ENCODE assay signal across 16 cellular contexts in the genomic region with DNA sequence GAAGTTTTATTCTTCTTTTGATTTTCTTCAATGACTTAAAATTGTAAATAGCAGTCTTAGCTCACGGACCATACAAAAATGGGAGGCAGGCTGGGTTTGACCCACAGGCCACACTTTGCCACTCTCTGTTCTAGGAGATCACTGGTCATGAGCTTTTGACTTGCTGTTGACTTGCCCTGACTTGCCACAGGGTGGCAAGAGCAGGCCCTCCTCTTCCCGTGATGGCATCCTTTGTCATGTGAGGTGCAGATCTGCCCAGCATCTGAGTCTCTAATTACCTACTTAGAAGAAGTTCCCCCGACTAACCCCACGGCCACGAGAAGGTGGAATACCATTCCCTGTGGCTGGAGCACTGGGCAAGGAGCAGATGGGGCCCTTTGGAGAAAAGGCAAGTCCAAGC.
A peak's percentile ranks its signal among the peaks of the same experiment; 100 is the strongest.
DNase-seq lines count a peak whose midpoint lies in the region; ATAC-seq and TF ChIP-seq lines count a peak whose summit lies in the region.
"Had no signal": no experiment of that assay in that cellular context is flagged by ENCODE, and none has a peak within 500 bp of the region (broad histone marks: within the 10 kb centered on the region; RNA-seq: fewer than 3 reads in every experiment).

No MANE protein-coding gene starts in this region.

- ATAC-seq in Right ventricle myocardium superior (ENCODE audit: poor library complexity) (peak; percentile 36), HG03108 (IDR thresholded peaks at IDR 0.05; ENCODE audit: unreplicated experiment) (no peak)
- ATAC-seq in stimulated activated naive CD8-positive, alpha-beta T cell treated with anti-CD3 and anti-CD28 coated beads, Interleukin-15, amount 100 ng/mL, for 72 hours = peak; percentile 31
- no peak for ATAC-seq in stimulated activated effector memory CD8-positive, alpha-beta T cell treated with anti-CD3 and anti-CD28 coated beads, Interleukin-12 subunit alpha, Interleukin-12 subunit beta, amount 100 ng/mL, for 72 hours

- TF ChIP-seq CTCF in left ventricle myocardium inferior (IDR thresholded peaks at IDR 0.05; ENCODE audit: borderline replicate concordance) (no peak), epithelial cell of proximal tubule (conservative IDR thresholded peaks at IDR 0.05; ENCODE audit: low read depth, low read length) (peak; percentile 24)

- intact Hi-C loops in Right ventricle myocardium superior (cut with DNase I) = no loop called here
- intact Hi-C loops in left ventricle myocardium inferior (cut with micrococcal nuclease) = no loop called here

- no peaks in the 10 kb centered on the region for H3K36me3 ChIP-seq in left ventricle myocardium inferior
- H3K36me3 ChIP-seq: gastrocnemius medialis had no signal

- no peaks in the 10 kb centered on the region for H3K27me3 ChIP-seq in left ventricle myocardium inferior (ENCODE audit: low read depth)
- H3K27me3 ChIP-seq: gastrocnemius medialis had no signal

- no peak overlapping the region for H3K27ac ChIP-seq in left ventricle myocardium inferior (replicated peaks)
- H3K27ac ChIP-seq: gastrocnemius medialis had no signal

- H3K27me3 Mint-ChIP-seq in stimulated activated naive CD8-positive, alpha-beta T cell treated with anti-CD3 and anti-CD28 coated beads, Interleukin-15, amount 100 ng/mL, for 72 hours = no peaks in the 10 kb centered on the region
- H3K27me3 Mint-ChIP-seq: activated naive CD8-positive, alpha-beta T cell treated with anti-CD3 and anti-CD28 coated beads, Interleukin-2, amount 50 U/mL, for 24 hours had no signal

- DNase-seq in Right ventricle myocardium superior = no peak
- no peak for DNase-seq in left ventricle myocardium inferior
- DNase-seq in NCI-H69 (lab: John Stamatoyannopoulos, UW) = peak; percentile 7
- DNase-seq in epithelial cell of proximal tubule (ENCODE audit: low read depth) = no peak
- DNase-seq in stimulated activated naive CD8-positive, alpha-beta T cell treated with anti-CD3 and anti-CD28 coated beads, Interleukin-15, amount 100 ng/mL, for 72 hours = no peak
- DNase-seq in stimulated activated effector memory CD8-positive, alpha-beta T cell treated with anti-CD3 and anti-CD28 coated beads, Interleukin-12 subunit alpha, Interleukin-12 subunit beta, amount 100 ng/mL, for 72 hours (ENCODE audit: low spot score in 2 of 2) = no peak
- DNase-seq in NCI-H1930 (lab: John Stamatoyannopoulos, UW) = no peak
- DNase-seq: gastrocnemius medialis, NCI-H1436 treated with DMSO at 0.1 percent for 48 hours had no signal

- no peak overlapping the region for H3K27ac Mint-ChIP-seq in stimulated activated naive CD8-positive, alpha-beta T cell treated with anti-CD3 and anti-CD28 coated beads, Interleukin-15, amount 100 ng/mL, for 72 hours
- H3K27ac Mint-ChIP-seq in stimulated activated effector memory CD8-positive, alpha-beta T cell treated with anti-CD3 and anti-CD28 coated beads, Interleukin-12 subunit alpha, Interleukin-12 subunit beta, amount 100 ng/mL, for 72 hours = no peak overlapping the region
- H3K27ac Mint-ChIP-seq: activated CD4-positive, alpha-beta T cell treated with anti-CD3 and anti-CD28 coated beads, Interleukin-2, amount 10 ng/mL, durations not matched to agents 7 days and 5 days; activated naive CD8-positive, alpha-beta T cell treated with anti-CD3 and anti-CD28 coated beads, Interleukin-2, amount 50 U/mL, for 24 hours; endodermal cell; T-helper 2 cell treated with Interferon-gamma antibody and Interleukin-4, amounts not matched to agents 5 μg/mL and 100 μg/mL, for 36 hours had no signal

- peaks cover 11% of the 10 kb centered on the region for H3K4me1 ChIP-seq in left ventricle myocardium inferior
- H3K4me1 ChIP-seq: gastrocnemius medialis had no signal

- no peaks in the 10 kb centered on the region for H3K9me3 ChIP-seq in left ventricle myocardium inferior (replicated peaks)
- H3K9me3 ChIP-seq: gastrocnemius medialis had no signal

- H3K4me3 ChIP-seq in left ventricle myocardium inferior (no peak overlapping the region), epithelial cell of proximal tubule (ENCODE audit: low read depth, low read length) (no peak overlapping the region)
- H3K4me3 ChIP-seq: gastrocnemius medialis had no signal

- H3K4me3 Mint-ChIP-seq in stimulated activated naive CD8-positive, alpha-beta T cell treated with anti-CD3 and anti-CD28 coated beads, Interleukin-15, amount 100 ng/mL, for 72 hours = no peak overlapping the region
- H3K4me3 Mint-ChIP-seq in stimulated activated effector memory CD8-positive, alpha-beta T cell treated with anti-CD3 and anti-CD28 coated beads, Interleukin-12 subunit alpha, Interleukin-12 subunit beta, amount 100 ng/mL, for 72 hours = no peak overlapping the region
- H3K4me3 Mint-ChIP-seq: activated CD4-positive, alpha-beta T cell treated with anti-CD3 and anti-CD28 coated beads, Interleukin-2, amount 10 ng/mL, durations not matched to agents 7 days and 5 days; activated naive CD8-positive, alpha-beta T cell treated with anti-CD3 and anti-CD28 coated beads, Interleukin-2, amount 50 U/mL, for 24 hours; activated T-cell treated with anti-CD3 and anti-CD28 coated beads, Interleukin-2, amount 50 U/mL, for 4 hours; endodermal cell; H9; T-helper 2 cell treated with Interferon-gamma antibody and Interleukin-4, amounts not matched to agents 5 μg/mL and 100 μg/mL, for 36 hours had no signal

- peaks cover 9% of the 10 kb centered on the region for H3K4me1 Mint-ChIP-seq in stimulated activated naive CD8-positive, alpha-beta T cell treated with anti-CD3 and anti-CD28 coated beads, Interleukin-15, amount 100 ng/mL, for 72 hours
- H3K4me1 Mint-ChIP-seq in stimulated activated effector memory CD8-positive, alpha-beta T cell treated with anti-CD3 and anti-CD28 coated beads, Interleukin-12 subunit alpha, Interleukin-12 subunit beta, amount 100 ng/mL, for 72 hours = peaks cover 4% of the 10 kb centered on the region
- H3K4me1 Mint-ChIP-seq: endodermal cell had no signal

- no peaks in the 10 kb centered on the region for H3K36me3 Mint-ChIP-seq in stimulated activated effector memory CD8-positive, alpha-beta T cell treated with anti-CD3 and anti-CD28 coated beads, Interleukin-12 subunit alpha, Interleukin-12 subunit beta, amount 100 ng/mL, for 72 hours

- H3K9me3 Mint-ChIP-seq in stimulated activated naive CD8-positive, alpha-beta T cell treated with anti-CD3 and anti-CD28 coated beads, Interleukin-15, amount 100 ng/mL, for 72 hours = no peaks in the 10 kb centered on the region
- H3K9me3 Mint-ChIP-seq in stimulated activated effector memory CD8-positive, alpha-beta T cell treated with anti-CD3 and anti-CD28 coated beads, Interleukin-12 subunit alpha, Interleukin-12 subunit beta, amount 100 ng/mL, for 72 hours = no peaks in the 10 kb centered on the region
- H3K9me3 Mint-ChIP-seq: activated CD4-positive, alpha-beta T cell treated with anti-CD3 and anti-CD28 coated beads, Interleukin-2, amount 10 ng/mL, durations not matched to agents 7 days and 5 days; activated naive CD8-positive, alpha-beta T cell treated with anti-CD3 and anti-CD28 coated beads, Interleukin-2, amount 50 U/mL, for 24 hours; activated T-cell treated with anti-CD3 and anti-CD28 coated beads, Interleukin-2, amount 50 U/mL, for 4 hours; endodermal cell; T-helper 2 cell treated with Interferon-gamma antibody and Interleukin-4, amounts not matched to agents 5 μg/mL and 100 μg/mL, for 36 hours had no signal

Comparison
In these comparisons a context has a peak if more than half of its experiments do, and no peak if none do; other contexts are left out.
1. ATAC-seq: peak in Right ventricle myocardium superior (single experiment) and stimulated activated naive CD8-positive, alpha-beta T cell treated with anti-CD3 and anti-CD28 coated beads, Interleukin-15, amount 100 ng/mL, for 72 hours (single experiment); none in stimulated activated effector memory CD8-positive, alpha-beta T cell treated with anti-CD3 and anti-CD28 coated beads, Interleukin-12 subunit alpha, Interleukin-12 subunit beta, amount 100 ng/mL, for 72 hours (single experiment) and HG03108 (single experiment).